Comparison of ENCODE assay signal across 35 cellular contexts in genomic region chr1:236476019-236476418, GRCh38.
"Had no signal": no experiment of that assay in that cellular context is flagged by ENCODE, and none has a peak within 500 bp of the region (broad histone marks: within the 10 kb centered on the region; RNA-seq: fewer than 3 reads in every experiment).

No MANE protein-coding gene starts in this region.

- DNase-seq: Karpas-422, Kasumi-1, MG63, MM.1S, MV-4-11, NCI-H1048, NCI-H1092, NCI-H1092 treated with DMSO at 0.1 percent for 48 hours, NCI-H1105, NCI-H1105 treated with DMSO at 0.1 percent for 48 hours, NCI-H1417, NCI-H1417 treated with DMSO at 0.1 percent for 48 hours, NCI-H1436, NCI-H1436 treated with DMSO at 0.1 percent for 48 hours, NCI-H146, NCI-H1694, NCI-H1694 treated with DMSO at 0.1 percent for 48 hours, NCI-H187, NCI-H187 treated with DMSO at 0.1 percent for 48 hours, NCI-H1930, NCI-H2029, NCI-H2029 treated with DMSO at 0.1 percent for 48 hours, NCI-H2081, NCI-H2081 treated with DMSO at 0.1 percent for 48 hours, NCI-H2107, NCI-H2171, NCI-H2171 treated with DMSO at 0.1 percent for 48 hours, NCI-H2227 treated with DMSO at 0.1 percent for 48 hours, NCI-H226, NCI-H345, NCI-H446, NCI-H446 treated with DMSO at 0.1 percent for 48 hours, NCI-H510A, NCI-H510A treated with DMSO at 0.1 percent for 48 hours, NCI-H524 had no signal

- H3K9me3 ChIP-seq: MG63 had no signal

- H3K36me3 ChIP-seq: MG63 had no signal

- H3K4me3 ChIP-seq: MG63 had no signal
